In the genomic region with DNA sequence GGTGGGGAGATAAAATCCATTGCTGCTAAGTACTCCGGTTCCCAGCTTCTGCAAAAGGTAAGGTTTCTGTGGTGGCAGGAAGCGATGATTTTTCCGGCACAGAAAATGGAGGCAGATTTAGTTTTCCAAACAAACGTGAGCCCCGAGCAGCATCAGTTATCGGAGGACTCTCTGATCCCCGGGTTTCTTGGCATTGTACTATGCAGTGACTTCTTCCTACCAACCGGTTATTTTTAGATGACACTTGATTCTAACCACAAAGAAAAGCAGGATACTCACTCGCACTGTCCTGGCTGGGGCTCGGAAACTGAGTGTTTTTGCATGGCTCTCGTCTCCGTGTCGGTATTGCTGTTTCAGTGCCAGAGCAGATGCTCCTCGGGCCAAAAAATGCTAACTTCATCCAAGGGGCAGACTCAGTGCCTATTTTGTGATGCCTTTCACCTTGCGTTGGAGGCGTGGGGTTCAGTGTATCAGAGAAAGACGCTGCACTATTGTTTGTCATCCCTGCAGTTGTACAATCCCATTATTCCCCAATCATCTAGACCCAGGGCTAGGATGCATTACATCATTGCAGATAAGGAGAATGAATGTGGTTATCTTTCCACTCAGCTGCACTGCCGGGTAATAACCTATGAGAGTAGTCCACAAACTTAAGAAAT, we compare ENCODE assay signal across 1 cellular context.
TF ChIP-seq lines count a peak whose summit lies in the region.

No MANE protein-coding gene starts in this region.

TF ChIP-seq in HEK293, 187 proteins besides CTCF, POLR2A, EP300 and RAD21 (continued from another document):
- TF ChIP-seq, protein P1, sequence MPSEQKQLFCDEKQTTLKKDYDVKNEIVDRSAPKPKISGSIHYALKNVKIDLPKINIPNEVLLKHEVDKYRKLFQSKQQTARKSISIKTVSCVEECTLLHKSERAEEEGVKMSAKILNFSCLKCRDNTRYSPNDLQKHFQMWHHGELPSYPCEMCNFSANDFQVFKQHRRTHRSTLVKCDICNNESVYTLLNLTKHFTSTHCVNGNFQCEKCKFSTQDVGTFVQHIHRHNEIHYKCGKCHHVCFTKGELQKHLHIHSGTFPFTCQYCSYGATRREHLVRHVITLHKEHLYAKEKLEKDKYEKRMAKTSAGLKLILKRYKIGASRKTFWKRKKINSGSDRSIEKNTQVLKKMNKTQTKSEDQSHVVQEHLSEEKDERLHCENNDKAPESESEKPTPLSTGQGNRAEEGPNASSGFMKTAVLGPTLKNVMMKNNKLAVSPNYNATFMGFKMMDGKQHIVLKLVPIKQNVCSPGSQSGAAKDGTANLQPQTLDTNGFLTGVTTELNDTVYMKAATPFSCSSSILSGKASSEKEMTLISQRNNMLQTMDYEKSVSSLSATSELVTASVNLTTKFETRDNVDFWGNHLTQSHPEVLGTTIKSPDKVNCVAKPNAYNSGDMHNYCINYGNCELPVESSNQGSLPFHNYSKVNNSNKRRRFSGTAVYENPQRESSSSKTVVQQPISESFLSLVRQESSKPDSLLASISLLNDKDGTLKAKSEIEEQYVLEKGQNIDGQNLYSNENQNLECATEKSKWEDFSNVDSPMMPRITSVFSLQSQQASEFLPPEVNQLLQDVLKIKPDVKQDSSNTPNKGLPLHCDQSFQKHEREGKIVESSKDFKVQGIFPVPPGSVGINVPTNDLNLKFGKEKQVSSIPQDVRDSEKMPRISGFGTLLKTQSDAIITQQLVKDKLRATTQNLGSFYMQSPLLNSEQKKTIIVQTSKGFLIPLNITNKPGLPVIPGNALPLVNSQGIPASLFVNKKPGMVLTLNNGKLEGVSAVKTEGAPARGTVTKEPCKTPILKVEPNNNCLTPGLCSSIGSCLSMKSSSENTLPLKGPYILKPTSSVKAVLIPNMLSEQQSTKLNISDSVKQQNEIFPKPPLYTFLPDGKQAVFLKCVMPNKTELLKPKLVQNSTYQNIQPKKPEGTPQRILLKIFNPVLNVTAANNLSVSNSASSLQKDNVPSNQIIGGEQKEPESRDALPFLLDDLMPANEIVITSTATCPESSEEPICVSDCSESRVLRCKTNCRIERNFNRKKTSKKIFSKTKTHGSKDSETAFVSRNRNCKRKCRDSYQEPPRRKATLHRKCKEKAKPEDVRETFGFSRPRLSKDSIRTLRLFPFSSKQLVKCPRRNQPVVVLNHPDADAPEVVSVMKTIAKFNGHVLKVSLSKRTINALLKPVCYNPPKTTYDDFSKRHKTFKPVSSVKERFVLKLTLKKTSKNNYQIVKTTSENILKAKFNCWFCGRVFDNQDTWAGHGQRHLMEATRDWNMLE (tag by site-specific recombination; conservative IDR thresholded peaks at IDR 0.05; ENCODE audit: low read depth): no peak
- TF ChIP-seq ZSCAN16 (tag by site-specific recombination; IDR thresholded peaks at IDR 0.05) (no peak), ZNF394 (tag by site-specific recombination; IDR thresholded peaks at IDR 0.05; ENCODE audit: borderline replicate concordance) (peak; percentile 48; the same call in 1 of the 2 replicates), KLF7 (tag by site-specific recombination; IDR thresholded peaks at IDR 0.05; ENCODE audit: borderline replicate concordance) (no peak), IKZF3 (tag by site-specific recombination; IDR thresholded peaks at IDR 0.05) (peak; percentile 87), ZNF366 (tag by site-specific recombination; conservative IDR thresholded peaks at IDR 0.05) (peak; percentile 61), ZNF600 (tag by site-specific recombination; IDR thresholded peaks at IDR 0.05) (peak; percentile 59; the same call in 1 of the 2 replicates), ZNF24 (tag by site-specific recombination; IDR thresholded peaks at IDR 0.05) (0 out of 2 replicates have a peak, but pooled peaks have one; percentile 42), EGR2 (tag by site-specific recombination; IDR thresholded peaks at IDR 0.05; ENCODE audit: low read depth) (0 out of 2 replicates have a peak, but pooled peaks have one; percentile 20), MZF1 (tag by site-specific recombination; IDR thresholded peaks at IDR 0.05; ENCODE audit: borderline replicate concordance) (peak; percentile 66), SP3 (tag by site-specific recombination; IDR thresholded peaks at IDR 0.05) (no peak), ZNF629 (tag by site-specific recombination; IDR thresholded peaks at IDR 0.05) (peak; percentile 65), ZNF155 (tag by site-specific recombination; IDR thresholded peaks at IDR 0.05) (no peak), ZBTB20 (tag by site-specific recombination; IDR thresholded peaks at IDR 0.05) (peak; percentile 74), PRDM1 (tag by site-specific recombination; IDR thresholded peaks at IDR 0.05) (0 out of 2 replicates have a peak, but pooled peaks have one; percentile 27), YY1 (tag by site-specific recombination; IDR thresholded peaks at IDR 0.05) (no peak), ZXDB (tag by site-specific recombination; IDR thresholded peaks at IDR 0.05) (peak; percentile 73), TRIM28 (IDR thresholded peaks at IDR 0.05; ENCODE audit: borderline replicate concordance, low read length) (peak; percentile 65; the same call in 1 of the 2 replicates), ATF2 (tag by site-specific recombination; IDR thresholded peaks at IDR 0.05; ENCODE audit: low read depth) (peak; percentile 88), ZNF398 (tag by site-specific recombination; IDR thresholded peaks at IDR 0.05) (0 out of 2 replicates have a peak, but pooled peaks have one; percentile 24), SP7 (tag by site-specific recombination; IDR thresholded peaks at IDR 0.05) (peak; percentile 59), ZBTB17 (tag by site-specific recombination; IDR thresholded peaks at IDR 0.05) (peak; percentile 78), ZNF391 (tag by site-specific recombination; IDR thresholded peaks at IDR 0.05; ENCODE audit: borderline replicate concordance, low read depth) (no peak), ZNF843 (tag by site-specific recombination; IDR thresholded peaks at IDR 0.05) (peak; percentile 20; the same call in 1 of the 2 replicates), ZFHX2 (tag by site-specific recombination; conservative IDR thresholded peaks at IDR 0.05) (peak; percentile 56), BCL11B (tag by site-specific recombination; IDR thresholded peaks at IDR 0.05; ENCODE audit: low read depth) (no peak), ZNF596 (tag by site-specific recombination; IDR thresholded peaks at IDR 0.05) (no peak), ZEB2 (tag by site-specific recombination; IDR thresholded peaks at IDR 0.05) (peak; percentile 52; the same call in 1 of the 2 replicates), PRDM10 (tag by site-specific recombination; IDR thresholded peaks at IDR 0.05) (peak; percentile 53; the same call in 1 of the 2 replicates)
- TF ChIP-seq, protein P2, sequence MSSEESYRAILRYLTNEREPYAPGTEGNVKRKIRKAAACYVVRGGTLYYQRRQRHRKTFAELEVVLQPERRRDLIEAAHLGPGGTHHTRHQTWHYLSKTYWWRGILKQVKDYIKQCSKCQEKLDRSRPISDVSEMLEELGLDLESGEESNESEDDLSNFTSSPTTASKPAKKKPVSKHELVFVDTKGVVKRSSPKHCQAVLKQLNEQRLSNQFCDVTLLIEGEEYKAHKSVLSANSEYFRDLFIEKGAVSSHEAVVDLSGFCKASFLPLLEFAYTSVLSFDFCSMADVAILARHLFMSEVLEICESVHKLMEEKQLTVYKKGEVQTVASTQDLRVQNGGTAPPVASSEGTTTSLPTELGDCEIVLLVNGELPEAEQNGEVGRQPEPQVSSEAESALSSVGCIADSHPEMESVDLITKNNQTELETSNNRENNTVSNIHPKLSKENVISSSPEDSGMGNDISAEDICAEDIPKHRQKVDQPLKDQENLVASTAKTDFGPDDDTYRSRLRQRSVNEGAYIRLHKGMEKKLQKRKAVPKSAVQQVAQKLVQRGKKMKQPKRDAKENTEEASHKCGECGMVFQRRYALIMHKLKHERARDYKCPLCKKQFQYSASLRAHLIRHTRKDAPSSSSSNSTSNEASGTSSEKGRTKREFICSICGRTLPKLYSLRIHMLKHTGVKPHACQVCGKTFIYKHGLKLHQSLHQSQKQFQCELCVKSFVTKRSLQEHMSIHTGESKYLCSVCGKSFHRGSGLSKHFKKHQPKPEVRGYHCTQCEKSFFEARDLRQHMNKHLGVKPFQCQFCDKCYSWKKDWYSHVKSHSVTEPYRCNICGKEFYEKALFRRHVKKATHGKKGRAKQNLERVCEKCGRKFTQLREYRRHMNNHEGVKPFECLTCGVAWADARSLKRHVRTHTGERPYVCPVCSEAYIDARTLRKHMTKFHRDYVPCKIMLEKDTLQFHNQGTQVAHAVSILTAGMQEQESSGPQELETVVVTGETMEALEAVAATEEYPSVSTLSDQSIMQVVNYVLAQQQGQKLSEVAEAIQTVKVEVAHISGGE (tag by site-specific recombination; conservative IDR thresholded peaks at IDR 0.05; ENCODE audit: low read depth): 0 out of 2 replicates have a peak, but pooled peaks have one; percentile 6
- TF ChIP-seq, protein P3, sequence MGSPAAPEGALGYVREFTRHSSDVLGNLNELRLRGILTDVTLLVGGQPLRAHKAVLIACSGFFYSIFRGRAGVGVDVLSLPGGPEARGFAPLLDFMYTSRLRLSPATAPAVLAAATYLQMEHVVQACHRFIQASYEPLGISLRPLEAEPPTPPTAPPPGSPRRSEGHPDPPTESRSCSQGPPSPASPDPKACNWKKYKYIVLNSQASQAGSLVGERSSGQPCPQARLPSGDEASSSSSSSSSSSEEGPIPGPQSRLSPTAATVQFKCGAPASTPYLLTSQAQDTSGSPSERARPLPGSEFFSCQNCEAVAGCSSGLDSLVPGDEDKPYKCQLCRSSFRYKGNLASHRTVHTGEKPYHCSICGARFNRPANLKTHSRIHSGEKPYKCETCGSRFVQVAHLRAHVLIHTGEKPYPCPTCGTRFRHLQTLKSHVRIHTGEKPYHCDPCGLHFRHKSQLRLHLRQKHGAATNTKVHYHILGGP (tag by site-specific recombination; IDR thresholded peaks at IDR 0.05): no peak
- TF ChIP-seq, protein P4, sequence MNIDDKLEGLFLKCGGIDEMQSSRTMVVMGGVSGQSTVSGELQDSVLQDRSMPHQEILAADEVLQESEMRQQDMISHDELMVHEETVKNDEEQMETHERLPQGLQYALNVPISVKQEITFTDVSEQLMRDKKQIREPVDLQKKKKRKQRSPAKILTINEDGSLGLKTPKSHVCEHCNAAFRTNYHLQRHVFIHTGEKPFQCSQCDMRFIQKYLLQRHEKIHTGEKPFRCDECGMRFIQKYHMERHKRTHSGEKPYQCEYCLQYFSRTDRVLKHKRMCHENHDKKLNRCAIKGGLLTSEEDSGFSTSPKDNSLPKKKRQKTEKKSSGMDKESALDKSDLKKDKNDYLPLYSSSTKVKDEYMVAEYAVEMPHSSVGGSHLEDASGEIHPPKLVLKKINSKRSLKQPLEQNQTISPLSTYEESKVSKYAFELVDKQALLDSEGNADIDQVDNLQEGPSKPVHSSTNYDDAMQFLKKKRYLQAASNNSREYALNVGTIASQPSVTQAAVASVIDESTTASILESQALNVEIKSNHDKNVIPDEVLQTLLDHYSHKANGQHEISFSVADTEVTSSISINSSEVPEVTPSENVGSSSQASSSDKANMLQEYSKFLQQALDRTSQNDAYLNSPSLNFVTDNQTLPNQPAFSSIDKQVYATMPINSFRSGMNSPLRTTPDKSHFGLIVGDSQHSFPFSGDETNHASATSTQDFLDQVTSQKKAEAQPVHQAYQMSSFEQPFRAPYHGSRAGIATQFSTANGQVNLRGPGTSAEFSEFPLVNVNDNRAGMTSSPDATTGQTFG (tag by site-specific recombination; IDR thresholded peaks at IDR 0.05; ENCODE audit: borderline replicate concordance): no peak
